ENCODE assay signal across 10 cellular contexts in the genomic region with DNA sequence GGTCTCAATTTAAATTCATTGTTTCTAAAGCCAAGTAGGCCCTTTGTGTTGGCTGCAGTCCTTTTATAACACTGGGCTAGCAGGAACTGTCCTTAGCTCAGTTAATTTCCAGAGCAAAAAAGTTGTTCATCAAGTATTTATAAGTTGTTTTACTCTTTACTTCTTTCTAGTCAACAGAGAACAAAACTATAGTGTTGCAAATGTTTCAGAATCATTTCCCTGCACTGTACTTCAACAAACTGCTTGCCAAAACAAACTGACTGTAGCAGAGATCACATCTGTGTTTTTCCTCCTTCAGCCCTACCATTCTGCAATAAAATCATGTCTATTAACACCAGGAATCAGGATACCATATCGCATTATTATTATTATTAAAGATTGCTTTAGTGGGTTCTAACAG.
DNase-seq lines count a peak whose midpoint lies in the region; ATAC-seq and TF ChIP-seq lines count a peak whose summit lies in the region.
"Had no signal": no experiment of that assay in that cellular context is flagged by ENCODE, and none has a peak within 500 bp of the region (broad histone marks: within the 10 kb centered on the region; RNA-seq: fewer than 3 reads in every experiment).

No MANE protein-coding gene starts in this region.

- DNase-seq in GM13976 (ENCODE audit: low spot score) (peak; percentile 2), cardiac fibroblast (ENCODE audit: low read depth in 2 of 2) (peak; percentile 35 to 38), left ventricle myocardium superior (no peak), pons (ENCODE audit: low spot score) (peak; percentile 70), SIG-M5 treated with dmso at 0.1 percent for 504 hours (lab: John Stamatoyannopoulos, UW; ENCODE audit: unreplicated experiment) (no peak)
- DNase-seq in activated CD8-positive, alpha-beta memory T cell treated with anti-CD3 and anti-CD28 coated beads, Interleukin-2, amount 50 U/mL, for 4 hours: no peak
- DNase-seq: adrenal gland had no signal

- H3K27me3 ChIP-seq in gastroesophageal sphincter: no peaks in the 10 kb centered on the region
- H3K27me3 ChIP-seq: adrenal gland had no signal

- no peak for TF ChIP-seq EP300 in gastroesophageal sphincter (IDR thresholded peaks at IDR 0.05)

- ATAC-seq in left ventricle myocardium superior (peak; percentile 60), HG03159 (IDR thresholded peaks at IDR 0.05; ENCODE audit: unreplicated experiment) (no peak), gastroesophageal sphincter (no peak)

- H3K27ac ChIP-seq in gastroesophageal sphincter: no peak overlapping the region
- H3K27ac ChIP-seq: adrenal gland, prostate gland had no signal

- peaks cover 0 to 16% (median 0%) of the 10 kb centered on the region in 3 donors for H3K9me3 ChIP-seq in gastroesophageal sphincter
- H3K9me3 ChIP-seq: prostate gland had no signal

- intact Hi-C loops in left ventricle myocardium superior (cut with micrococcal nuclease): no loop called here

- no peak for TF ChIP-seq CTCF in GM13976 (IDR thresholded peaks at IDR 0.05; ENCODE audit: borderline replicate concordance, control extremely low read depth, extremely low read depth, insufficient read depth, missing control alignments)
- no peak for TF ChIP-seq CTCF in cardiac fibroblast (IDR thresholded peaks at IDR 0.05; ENCODE audit: low read depth, low read length)
- TF ChIP-seq CTCF in gastroesophageal sphincter (IDR thresholded peaks at IDR 0.05): no peak

- WGBS in gastroesophageal sphincter (ENCODE audit: low coverage in 1 of 2), 2 donors: 43 to 47% methylated on average over 1 of the region's 1 CpG

- in situ Hi-C loops in GM13976 (cut with MboI; ENCODE audit: low sequenced_read_pairs, unreplicated experiment): no loop called here

- TF ChIP-seq POLR2A in gastroesophageal sphincter (IDR thresholded peaks at IDR 0.05): no peak

- no peak overlapping the region for H3K4me3 ChIP-seq in cardiac fibroblast (replicated peaks in 1 of 2; ENCODE audit: low read depth in 2 of 2, low read length in 2 of 2)
- H3K4me3 ChIP-seq in gastroesophageal sphincter: no peak overlapping the region
- H3K4me3 ChIP-seq: adrenal gland, prostate gland had no signal

- peaks cover 0 to under 1% of the 10 kb centered on the region in 2 donors for H3K36me3 ChIP-seq in gastroesophageal sphincter
- H3K36me3 ChIP-seq: adrenal gland, prostate gland had no signal

- peaks cover 0 to 7% (median 0%) of the 10 kb centered on the region in 3 donors for H3K4me1 ChIP-seq in gastroesophageal sphincter
- H3K4me1 ChIP-seq: prostate gland had no signal

Comparison
In these comparisons a context has a peak if more than half of its experiments do, and no peak if none do; other contexts are left out.
1. DNase-seq: peak in GM13976 (single experiment), cardiac fibroblast (2 of 2) and pons (single experiment); none in left ventricle myocardium superior (single experiment), SIG-M5 treated with dmso at 0.1 percent for 504 hours (single experiment) and activated CD8-positive, alpha-beta memory T cell treated with anti-CD3 and anti-CD28 coated beads, Interleukin-2, amount 50 U/mL, for 4 hours (single experiment).